8 cellular contexts compared by ENCODE assay signal in genomic region chrX:68146054-68146453, GRCh38.
DNase-seq lines count a peak whose midpoint lies in the region; ATAC-seq, FAIRE-seq and TF ChIP-seq lines count a peak whose summit lies in the region.

No MANE protein-coding gene starts in this region.

- no peaks in the 10 kb centered on the region for H3K36me3 Mint-ChIP-seq in activated naive CD8-positive, alpha-beta T cell treated with anti-CD3 and anti-CD28 coated beads for 36 hours

- no peak for DNase-seq in D721Med (ENCODE audit: insufficient read length, low spot score)
- peak; percentile 59 for DNase-seq in KBM-7
- peak; percentile 66 for DNase-seq in amniotic epithelial cell (ENCODE audit: low read depth)
- no peak for DNase-seq in left lobe of liver (ENCODE audit: low spot score)
- no peak for DNase-seq in GM12891 (ENCODE audit: insufficient read length, low spot score)
- no peak for DNase-seq in activated naive CD8-positive, alpha-beta T cell treated with anti-CD3 and anti-CD28 coated beads for 36 hours

- no peaks in the 10 kb centered on the region for H3K4me1 Mint-ChIP-seq in activated naive CD8-positive, alpha-beta T cell treated with anti-CD3 and anti-CD28 coated beads for 36 hours

- TF ChIP-seq POLR2A in GM12891 (IDR thresholded peaks at IDR 0.05; ENCODE audit: low read depth, low read length): no peak

- FAIRE-seq in D721Med (lab: Jason Lieb, UNC) (no peak), GM12891 (lab: Jason Lieb, UNC) (no peak)

- peak; percentile 39 for TF ChIP-seq CTCF in D721Med (IDR thresholded peaks at IDR 0.05; ENCODE audit: insufficient read depth, missing control alignments)

- H3K27ac Mint-ChIP-seq in activated naive CD8-positive, alpha-beta T cell treated with anti-CD3 and anti-CD28 coated beads for 36 hours: no peak overlapping the region

- no peak overlapping the region for H3K4me3 Mint-ChIP-seq in activated naive CD8-positive, alpha-beta T cell treated with anti-CD3 and anti-CD28 coated beads for 36 hours

- no peaks in the 10 kb centered on the region for H3K9me3 Mint-ChIP-seq in activated naive CD8-positive, alpha-beta T cell treated with anti-CD3 and anti-CD28 coated beads for 36 hours

- ATAC-seq in left lobe of liver (peak; percentile 85), GM21390 (IDR thresholded peaks at IDR 0.05; ENCODE audit: unreplicated experiment) (no peak), GM19397 (IDR thresholded peaks at IDR 0.05; ENCODE audit: unreplicated experiment) (no peak)

- H3K27me3 Mint-ChIP-seq in activated naive CD8-positive, alpha-beta T cell treated with anti-CD3 and anti-CD28 coated beads for 36 hours: no peaks in the 10 kb centered on the region

- in situ Hi-C loops in KBM-7 (cut with MboI; ENCODE audit: low pct_unique_long_range_greater_than_20kb, low sequenced_read_pairs): no loop called here

TF ChIP-seq in GM12891, 5 proteins besides CTCF, POLR2A, EP300 and RAD21:
- TF ChIP-seq PAX5 (IDR thresholded peaks at IDR 0.05; ENCODE audit: insufficient read depth, low read length, severe bottlenecking) (no peak), POU2F2 (IDR thresholded peaks at IDR 0.05; ENCODE audit: low read depth, low read length) (no peak), POLR2AphosphoS5 (IDR thresholded peaks at IDR 0.05; ENCODE audit: low read depth, low read length) (no peak), SPI1 (IDR thresholded peaks at IDR 0.05; ENCODE audit: low read depth, low read length) (no peak)

Comparison
In these comparisons a context has a peak if more than half of its experiments do, and no peak if none do; other contexts are left out.
1. DNase-seq: peak in KBM-7 (single experiment) and amniotic epithelial cell (single experiment); none in D721Med (single experiment), left lobe of liver (single experiment), GM12891 (single experiment) and activated naive CD8-positive, alpha-beta T cell treated with anti-CD3 and anti-CD28 coated beads for 36 hours (single experiment).